In the genomic region with DNA sequence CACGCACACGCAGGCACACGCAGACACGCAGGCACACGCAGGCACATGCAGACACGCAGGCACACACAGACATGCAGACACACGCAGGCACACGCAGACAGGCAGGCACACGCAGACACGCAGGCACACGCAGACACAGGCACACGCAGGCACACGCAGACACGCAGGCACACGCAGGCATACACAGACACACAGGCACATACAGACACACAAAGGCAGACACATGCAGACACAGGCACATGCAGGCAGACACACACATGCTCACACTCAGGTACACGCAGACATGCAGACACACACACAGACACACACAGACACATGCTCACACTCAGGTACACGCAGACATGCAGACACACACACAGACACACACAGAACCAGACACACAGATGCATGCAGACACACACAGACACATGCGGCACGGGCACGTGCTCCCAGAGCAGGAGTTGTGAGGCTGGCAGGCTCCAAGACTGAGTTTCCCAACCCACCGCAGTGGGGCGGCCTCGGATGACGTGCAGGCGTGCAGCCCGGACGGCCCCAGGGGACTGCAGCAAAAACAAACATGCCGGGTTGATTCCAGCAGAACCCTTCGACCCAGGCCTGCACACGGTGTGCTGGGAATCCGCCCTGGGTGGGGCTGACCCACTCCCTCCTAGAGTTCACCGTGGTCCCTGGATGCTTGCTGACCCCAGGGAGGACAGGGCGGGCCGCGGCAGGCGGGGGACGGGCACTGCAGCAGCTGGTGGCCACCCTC, we compare ENCODE assay signal across 11 cellular contexts.
A peak's percentile ranks its signal among the peaks of the same experiment; 100 is the strongest.
DNase-seq lines count a peak whose midpoint lies in the region; ATAC-seq, FAIRE-seq and TF ChIP-seq lines count a peak whose summit lies in the region.
"Had no signal": no experiment of that assay in that cellular context is flagged by ENCODE, and none has a peak within 500 bp of the region (broad histone marks: within the 10 kb centered on the region; RNA-seq: fewer than 3 reads in every experiment).

No MANE protein-coding gene starts in this region.

- no peak overlapping the region for H3K9ac ChIP-seq in H1 (replicated peaks in 1 of 4; ENCODE audit: extremely low read depth in 1 of 4, low read depth in 3 of 4, low read length in 3 of 4)

- H3K36me3 ChIP-seq in H1 (ENCODE audit: control insufficient read depth in 2 of 4, insufficient read depth in 4 of 4, low read length in 3 of 4) = no peaks in the 10 kb centered on the region
- no peaks in the 10 kb centered on the region for H3K36me3 ChIP-seq in mucosa of descending colon (ENCODE audit: low read depth)
- H3K36me3 ChIP-seq in vagina = no peaks in the 10 kb centered on the region

- no peak overlapping the region for H3K4me3 Mint-ChIP-seq in stimulated activated naive CD8-positive, alpha-beta T cell treated with anti-CD3 and anti-CD28 coated beads, Interleukin-15, amount 100 ng/mL, for 72 hours
- H3K4me3 Mint-ChIP-seq: activated naive CD4-positive, alpha-beta T cell treated with anti-CD3 and anti-CD28 coated beads, Interleukin-2, amount 50 U/mL, for 24 hours had no signal

- peaks cover 2 to 5% of the 10 kb centered on the region in 2 experiments for H4K20me1 ChIP-seq in H1 (replicated peaks in 1 of 2; ENCODE audit: control insufficient read depth in 1 of 2, insufficient read depth in 2 of 2, low read length in 2 of 2)

- peak overlapping the region; percentile 86 for H2BK5ac ChIP-seq in H1 (ENCODE audit: low read depth, low read length)

- peaks cover 19% of the 10 kb centered on the region for H3K4me1 Mint-ChIP-seq in stimulated activated naive CD8-positive, alpha-beta T cell treated with anti-CD3 and anti-CD28 coated beads, Interleukin-15, amount 100 ng/mL, for 72 hours

- peak overlapping the region in 1 of 2 donors; percentile 39 for H3K27ac Mint-ChIP-seq in stimulated activated naive CD8-positive, alpha-beta T cell treated with anti-CD3 and anti-CD28 coated beads, Interleukin-15, amount 100 ng/mL, for 72 hours
- H3K27ac Mint-ChIP-seq: activated naive CD4-positive, alpha-beta T cell treated with anti-CD3 and anti-CD28 coated beads, Interleukin-2, amount 50 U/mL, for 24 hours had no signal

- H2AFZ ChIP-seq in H1 (ENCODE audit: low read length) = no peak overlapping the region

- H3K14ac ChIP-seq in H1 (ENCODE audit: insufficient read length) = no peak overlapping the region

- H3K27me3 ChIP-seq in H1 (replicated peaks in 1 of 4; ENCODE audit: control insufficient read depth in 3 of 4, extremely low read depth in 1 of 4, insufficient read depth in 3 of 4, low read length in 3 of 4) = no peaks in the 10 kb centered on the region
- no peaks in the 10 kb centered on the region for H3K27me3 ChIP-seq in vagina

- H3K23ac ChIP-seq in H1 (ENCODE audit: insufficient read length) = no peak overlapping the region

- peaks cover 0 to 14% (median 7%) of the 10 kb centered on the region in 4 experiments; a peak in 5 of 7 replicates for H3K4me1 ChIP-seq in H1 (replicated peaks in 1 of 4; ENCODE audit: control insufficient read depth in 3 of 4, insufficient read depth in 4 of 4, low read length in 3 of 4)
- H3K4me1 ChIP-seq in mucosa of descending colon (ENCODE audit: low read depth) = peaks cover 23% of the 10 kb centered on the region
- peaks cover 34% of the 10 kb centered on the region for H3K4me1 ChIP-seq in vagina

- no peak for TF ChIP-seq RAD21 in H1 (IDR thresholded peaks at IDR 0.05 in 1 of 2, conservative IDR thresholded peaks at IDR 0.05 in 1 of 2; ENCODE audit: low read depth in 2 of 2, low read length in 2 of 2)

- no peak overlapping the region for H3K27ac ChIP-seq in H1 (ENCODE audit: low read depth, low read length)
- H3K27ac ChIP-seq in vagina = peak overlapping the region; percentile 13

- no peak overlapping the region for H4K8ac ChIP-seq in H1 (ENCODE audit: extremely low read depth, insufficient read depth, low read length)

- intact Hi-C loops in mucosa of descending colon (cut with DNase I, micrococcal nuclease) = no loop called here
- intact Hi-C loops in vagina (cut with DNase I) = no loop called here

- peak overlapping the region; percentile 97 for H2BK15ac ChIP-seq in H1 (ENCODE audit: low read length)

- peak; percentile 8 for DNase-seq in NCI-H82 (lab: John Stamatoyannopoulos, UW)
- DNase-seq in NCI-H82 treated with DMSO at 0.1 percent for 48 hours (lab: John Stamatoyannopoulos, UW; ENCODE audit: unreplicated experiment) = no peak
- no peak for DNase-seq in H1 (ENCODE audit: low read depth in 1 of 2, low spot score in 2 of 2)
- DNase-seq in mucosa of descending colon = peak; percentile 31 to 78 (median 44)
- peak in 1 of 2 donors; percentile 92 for DNase-seq in vagina (ENCODE audit: extremely low spot score in 2 of 2)
- DNase-seq in stimulated activated naive CD8-positive, alpha-beta T cell treated with anti-CD3 and anti-CD28 coated beads, Interleukin-15, amount 100 ng/mL, for 72 hours = no peak
- DNase-seq: erythroblast had no signal

- no peak overlapping the region for H3K4me3 ChIP-seq in H1 (ENCODE audit: extremely low read depth in 1 of 4, insufficient read depth in 2 of 4, low read depth in 3 of 4, low read length in 4 of 4)
- no peak overlapping the region for H3K4me3 ChIP-seq in mucosa of descending colon
- no peak overlapping the region for H3K4me3 ChIP-seq in vagina

- no peak for TF ChIP-seq POLR2A in H1 (IDR thresholded peaks at IDR 0.05; ENCODE audit: control extremely low read depth in 1 of 2, low read depth in 2 of 2, low read length in 2 of 2)
- TF ChIP-seq POLR2A in vagina (IDR thresholded peaks at IDR 0.05) = no peak

- 88% methylated on average over 37 of the region's 37 CpGs; no CpG with 5 or more reads in 1 of the 2 experiments for WGBS in H1 (ENCODE audit: extremely low coverage in 1 of 2, insufficient coverage in 1 of 2, insufficient read length in 1 of 2, insufficient replicate concordance in 2 of 2, low coverage in 1 of 2, low lambda C conversion rate in 2 of 2, missing lambda C conversion rate in 1 of 2), 2 experiments

- POLR2A ChIA-PET in H1 (lab: Charles Lee; ENCODE audit: partially characterized antibody) = interaction anchor here (1.0 to 6.9 kb wide), 4 partner anchors 23 to 99 kb away, joined by 3 to 102 read pairs (median 4); a partner anchor contains a TSS

- no peak overlapping the region for H3K4me2 ChIP-seq in H1 (ENCODE audit: insufficient read depth in 1 of 2, low read depth in 2 of 2, low read length in 2 of 2)

- no peak overlapping the region for H2BK120ac ChIP-seq in H1 (replicated peaks; ENCODE audit: low read depth, low read length)

- peak overlapping the region; percentile 99; the same call in 1 of the 2 replicates for H2AK5ac ChIP-seq in H1 (ENCODE audit: low read depth, low read length)

- H3K79me1 ChIP-seq in H1 (ENCODE audit: low read depth, low read length) = no peaks in the 10 kb centered on the region

- peaks cover 3% of the 10 kb centered on the region; the same call in 1 of the 2 replicates for H3K23me2 ChIP-seq in H1 (ENCODE audit: low read depth, low read length)

- CTCF ChIA-PET in H1 (lab: Charles Lee; ENCODE audit: partially characterized antibody) = interaction anchor here (1.5 kb wide), 2 partner anchors 35 to 73 kb away, joined by 4 to 5 read pairs; no protein-coding TSS in a partner anchor

- H3K18ac ChIP-seq in H1 (ENCODE audit: extremely low read depth, low read length) = no peak overlapping the region

- H3K9me3 Mint-ChIP-seq in stimulated activated naive CD8-positive, alpha-beta T cell treated with anti-CD3 and anti-CD28 coated beads, Interleukin-15, amount 100 ng/mL, for 72 hours = no peaks in the 10 kb centered on the region
- H3K9me3 Mint-ChIP-seq: activated naive CD4-positive, alpha-beta T cell treated with anti-CD3 and anti-CD28 coated beads, Interleukin-2, amount 50 U/mL, for 24 hours had no signal

- no peak overlapping the region for H4K91ac ChIP-seq in H1 (replicated peaks; ENCODE audit: insufficient read length, low read length)

- peaks cover 0 to 8% of the 10 kb centered on the region in 2 experiments; a peak in 1 of 4 replicates for H3K9me3 ChIP-seq in H1 (ENCODE audit: insufficient read depth in 2 of 2, low read depth in 1 of 2, low read length in 1 of 2)
- no peaks in the 10 kb centered on the region for H3K9me3 ChIP-seq in mucosa of descending colon
- H3K9me3 ChIP-seq in vagina = no peaks in the 10 kb centered on the region

- ATAC-seq in mucosa of descending colon (no peak), HG03045 (IDR thresholded peaks at IDR 0.05; ENCODE audit: unreplicated experiment) (no peak), HG03432 (IDR thresholded peaks at IDR 0.05; ENCODE audit: unreplicated experiment) (no peak)
- no peak for ATAC-seq in stimulated activated naive CD8-positive, alpha-beta T cell treated with anti-CD3 and anti-CD28 coated beads, Interleukin-15, amount 100 ng/mL, for 72 hours

- no peak overlapping the region for H4K5ac ChIP-seq in H1 (ENCODE audit: insufficient read length, low read depth, low read length)

- TF ChIP-seq EP300 in H1 (IDR thresholded peaks at IDR 0.05; ENCODE audit: borderline replicate concordance in 1 of 2, low read depth in 2 of 2, low read length in 2 of 2) = no peak

- peaks cover 8% of the 10 kb centered on the region for H3K27me3 Mint-ChIP-seq in stimulated activated naive CD8-positive, alpha-beta T cell treated with anti-CD3 and anti-CD28 coated beads, Interleukin-15, amount 100 ng/mL, for 72 hours
- H3K27me3 Mint-ChIP-seq: activated naive CD4-positive, alpha-beta T cell treated with anti-CD3 and anti-CD28 coated beads, Interleukin-2, amount 50 U/mL, for 24 hours had no signal

- H3K4ac ChIP-seq in H1 (replicated peaks; ENCODE audit: insufficient read length, low read depth, low read length) = no peak overlapping the region

- no peak for TF ChIP-seq CTCF in H1 (IDR thresholded peaks at IDR 0.05; ENCODE audit: control extremely low read depth in 1 of 3, insufficient read depth in 1 of 3, low read depth in 1 of 3, low read length in 3 of 3)
- no peak for TF ChIP-seq CTCF in mucosa of descending colon (IDR thresholded peaks at IDR 0.05)
- no peak for TF ChIP-seq CTCF in vagina (IDR thresholded peaks at IDR 0.05)

- peak overlapping the region; percentile 90; the same call in 1 of the 2 replicates for H2BK12ac ChIP-seq in H1 (ENCODE audit: low read depth, low read length)

- 0 out of 2 replicates have a peak overlapping the region, but pooled peaks have one; percentile 16 for H2BK20ac ChIP-seq in H1 (ENCODE audit: low read length)

- FAIRE-seq in H1 (lab: Jason Lieb, UNC) = no peak
- FAIRE-seq: A204.1 had no signal

- no peaks in the 10 kb centered on the region for H3K79me2 ChIP-seq in H1 (ENCODE audit: control insufficient read depth in 1 of 2, insufficient read depth in 2 of 2, low read length in 2 of 2)

- no peak overlapping the region for H3K56ac ChIP-seq in H1 (replicated peaks; ENCODE audit: insufficient read length, low read depth, low read length)

TF ChIP-seq in H1, 55 proteins besides CTCF, POLR2A, EP300 and RAD21 (continues in another document):
- TF ChIP-seq CREB1 (IDR thresholded peaks at IDR 0.05) (no peak), BRCA1 (IDR thresholded peaks at IDR 0.05; ENCODE audit: low read depth, low read length) (no peak), SIRT6 (IDR thresholded peaks at IDR 0.05; ENCODE audit: low read length) (no peak), NANOG (IDR thresholded peaks at IDR 0.05; ENCODE audit: insufficient read depth, low read depth, low read length, poor library complexity, severe bottlenecking) (no peak), CEBPB (IDR thresholded peaks at IDR 0.05; ENCODE audit: low read depth, low read length) (no peak), KDM4A (IDR thresholded peaks at IDR 0.05; ENCODE audit: low read depth, low read length, severe bottlenecking) (no peak), SP4 (IDR thresholded peaks at IDR 0.05; ENCODE audit: low read length) (no peak)

Comparison
In these comparisons a context has a peak if more than half of its experiments do, and no peak if none do; other contexts are left out.
1. DNase-seq: peak in NCI-H82 (single experiment) and mucosa of descending colon (3 of 3); none in NCI-H82 treated with DMSO at 0.1 percent for 48 hours (single experiment), H1 (0 of 2) and stimulated activated naive CD8-positive, alpha-beta T cell treated with anti-CD3 and anti-CD28 coated beads, Interleukin-15, amount 100 ng/mL, for 72 hours (0 of 2).